ENCODE assay signal across 17 cellular contexts in the genomic region with DNA sequence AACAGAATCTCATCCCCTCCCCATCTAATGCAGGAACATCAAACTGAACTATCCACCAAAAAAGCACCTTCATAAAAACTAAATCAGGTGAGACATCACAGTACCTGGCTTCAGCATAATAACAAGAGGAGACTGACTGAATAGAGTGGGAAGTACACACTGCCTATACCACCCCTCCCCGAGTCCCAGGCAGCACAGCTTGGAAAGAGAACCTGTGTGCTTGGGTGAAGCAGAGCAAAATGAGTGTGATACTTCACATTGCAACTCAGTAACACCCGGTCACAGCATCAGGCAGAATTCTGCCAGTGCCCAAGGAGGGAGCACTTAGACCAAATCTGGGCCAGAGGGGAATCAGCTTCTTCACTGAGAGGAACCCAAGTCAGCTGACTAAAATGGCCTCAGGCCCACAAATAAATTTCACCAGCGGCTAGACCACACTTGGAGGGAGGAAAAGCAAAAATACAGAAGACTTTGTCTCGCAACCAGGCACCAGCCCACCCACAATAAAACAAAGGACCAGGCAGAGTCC.
A peak's percentile ranks its signal among the peaks of the same experiment; 100 is the strongest.
DNase-seq lines count a peak whose midpoint lies in the region; ATAC-seq and TF ChIP-seq lines count a peak whose summit lies in the region.
"Had no signal": no experiment of that assay in that cellular context is flagged by ENCODE, and none has a peak within 500 bp of the region (broad histone marks: within the 10 kb centered on the region; RNA-seq: fewer than 3 reads in every experiment).

No MANE protein-coding gene starts in this region.

- H3K36me3 Mint-ChIP-seq in GM23338 (ENCODE audit: low read depth): peaks cover 90% of the 10 kb centered on the region

- no peaks in the 10 kb centered on the region for H3K9me2 ChIP-seq in GM23338 (ENCODE audit: insufficient read depth)

- H3K79me2 ChIP-seq in GM23338 (replicated peaks; ENCODE audit: insufficient read depth) (peaks cover 22% of the 10 kb centered on the region), trophoblast cell (ENCODE audit: control insufficient read depth, insufficient read depth, low read length, poor library complexity) (peaks cover 3% of the 10 kb centered on the region)

- H3K4me3 Mint-ChIP-seq in GM23338: no peak overlapping the region
- H3K4me3 Mint-ChIP-seq: B cell; CD4-positive, alpha-beta T cell; CD8-positive, alpha-beta T cell had no signal

- peak overlapping the region; percentile 28 for H4K91ac ChIP-seq in trophoblast cell (ENCODE audit: low read depth, low read length)

- peaks cover 0 to 23% of the 10 kb centered on the region in 2 donors for H3K9me3 ChIP-seq in left lung
- H3K9me3 ChIP-seq in trophoblast cell (ENCODE audit: insufficient read depth, low read depth, low read length): peaks cover 3% of the 10 kb centered on the region
- H3K9me3 ChIP-seq in upper lobe of right lung: peaks cover 13% of the 10 kb centered on the region

- H3K4me1 ChIP-seq in GM23338 (ENCODE audit: insufficient read depth) (no peaks in the 10 kb centered on the region; the same call in 1 of the 2 replicates), left lung (no peaks in the 10 kb centered on the region), trophoblast cell (ENCODE audit: control insufficient read depth in 1 of 2, insufficient read depth in 2 of 2, low read length in 2 of 2) (peaks cover 7 to 9% of the 10 kb centered on the region in 2 experiments), upper lobe of right lung (no peaks in the 10 kb centered on the region)
- H3K4me1 ChIP-seq: A549; BLaER1 treated with 17β-estradiol and CSF1 and Interleukin-3, amounts not matched to agents 10 nM and 100 nM; Caco-2 had no signal

- peak overlapping the region; percentile 26 for H2BK12ac ChIP-seq in trophoblast cell (ENCODE audit: low read length)

- no peaks in the 10 kb centered on the region for H3K27me3 ChIP-seq in GM23338 (ENCODE audit: insufficient read depth)
- no peaks in the 10 kb centered on the region for H3K27me3 ChIP-seq in left lung
- no peaks in the 10 kb centered on the region for H3K27me3 ChIP-seq in trophoblast cell (ENCODE audit: insufficient read depth, low read length)
- no peaks in the 10 kb centered on the region for H3K27me3 ChIP-seq in upper lobe of right lung
- H3K27me3 ChIP-seq: BLaER1 treated with 17β-estradiol and CSF1 and Interleukin-3, amounts not matched to agents 10 nM and 100 nM had no signal

- H3K27me3 Mint-ChIP-seq in GM23338 (ENCODE audit: insufficient read depth, low read depth, poor library complexity): peaks cover 6% of the 10 kb centered on the region
- H3K27me3 Mint-ChIP-seq: B cell; CD4-positive, alpha-beta T cell had no signal

- H3K4ac ChIP-seq in trophoblast cell (ENCODE audit: low read depth, low read length): no peak overlapping the region

- H3K27ac Mint-ChIP-seq in GM23338: peak overlapping the region; percentile 74
- H3K27ac Mint-ChIP-seq: B cell; CD4-positive, alpha-beta T cell; CD8-positive, alpha-beta T cell had no signal

- no peaks in the 10 kb centered on the region for H3F3A ChIP-seq in GM23338 (replicated peaks; ENCODE audit: low read depth)

- H3K4me1 Mint-ChIP-seq in GM23338: peaks cover 14% of the 10 kb centered on the region; the same call in 2 of the 3 replicates
- H3K4me1 Mint-ChIP-seq: B cell had no signal

- TF ChIP-seq CTCF in GM23338 (conservative IDR thresholded peaks at IDR 0.05; ENCODE audit: low read depth in 2 of 2) (no peak), left lung (IDR thresholded peaks at IDR 0.05) (no peak), upper lobe of right lung (IDR thresholded peaks at IDR 0.05) (no peak), GM13976 (IDR thresholded peaks at IDR 0.05; ENCODE audit: borderline replicate concordance, control extremely low read depth, extremely low read depth, insufficient read depth, missing control alignments) (no peak)

- no peak overlapping the region for H3K9ac ChIP-seq in trophoblast cell (ENCODE audit: low read length)
- H3K9ac ChIP-seq: BLaER1 treated with 17β-estradiol and CSF1 and Interleukin-3, amounts not matched to agents 10 nM and 100 nM had no signal

- in situ Hi-C loops in GM13976 (cut with MboI; ENCODE audit: low sequenced_read_pairs, unreplicated experiment): no loop called here

- peaks cover 38% of the 10 kb centered on the region; the same call in 1 of the 2 replicates for H3K36me3 ChIP-seq in GM23338 (ENCODE audit: insufficient read depth)
- H3K36me3 ChIP-seq in left lung: peaks cover 0 to 99% of the 10 kb centered on the region in 2 donors
- H3K36me3 ChIP-seq in trophoblast cell (ENCODE audit: control insufficient read depth in 1 of 2, insufficient read depth in 2 of 2, low read length in 2 of 2): peaks cover 11 to 25% of the 10 kb centered on the region in 2 experiments
- H3K36me3 ChIP-seq in upper lobe of right lung: peaks cover 80% of the 10 kb centered on the region

- DNase-seq in GM23338 (ENCODE audit: low spot score) (no peak), left lung (no peak), trophoblast cell (no peak), upper lobe of right lung (no peak), GM13976 (ENCODE audit: low spot score) (no peak)
- DNase-seq: CD4-positive, alpha-beta T cell; CD8-positive, alpha-beta T cell; DMS79 treated with DMSO at 0.1 percent for 48 hours; GF-D8 had no signal

- H2AFZ ChIP-seq in GM23338 (no peak overlapping the region), trophoblast cell (ENCODE audit: insufficient read depth, low read length, poor library complexity) (no peak overlapping the region)

- ATAC-seq in GM23338: no peak
- ATAC-seq in left lung: peak; percentile 17
- peak; percentile 62 for ATAC-seq in upper lobe of right lung
- no peak for ATAC-seq in GM19395 (IDR thresholded peaks at IDR 0.05; ENCODE audit: unreplicated experiment)
- ATAC-seq in GM18520 (IDR thresholded peaks at IDR 0.05; ENCODE audit: unreplicated experiment): no peak
- ATAC-seq: CD8-positive, alpha-beta T cell had no signal

- no peaks in the 10 kb centered on the region for H4K20me1 ChIP-seq in GM23338 (replicated peaks; ENCODE audit: insufficient read depth)

- no peaks in the 10 kb centered on the region for H3K79me1 ChIP-seq in trophoblast cell (ENCODE audit: low read length)

- peak overlapping the region; percentile 23 for H4K8ac ChIP-seq in trophoblast cell (ENCODE audit: low read depth, low read length)

- H3K27ac ChIP-seq in GM23338 (ENCODE audit: low read depth): no peak overlapping the region
- no peak overlapping the region for H3K27ac ChIP-seq in left lung
- H3K27ac ChIP-seq in trophoblast cell (ENCODE audit: low read depth, low read length): no peak overlapping the region
- H3K27ac ChIP-seq in upper lobe of right lung: no peak overlapping the region
- H3K27ac ChIP-seq: 22Rv1; A549; BLaER1 treated with 17β-estradiol and CSF1 and Interleukin-3, amounts not matched to agents 10 nM and 100 nM; C4-2B had no signal

- peaks cover 34% of the 10 kb centered on the region for H3K9me3 Mint-ChIP-seq in GM23338

- no CpG with 5 or more reads among the region's 4 CpGs for WGBS in trophoblast cell (ENCODE audit: extremely low coverage, insufficient coverage, insufficient read length)

- peak overlapping the region; percentile 61 for H3K18ac ChIP-seq in trophoblast cell (ENCODE audit: low read length)

- intact Hi-C loops in left lung (cut with DNase I): no loop called here
- intact Hi-C loops in upper lobe of right lung (cut with DNase I): no loop called here

- H3K14ac ChIP-seq in trophoblast cell (ENCODE audit: low read length): peak overlapping the region; percentile 65

- H2AK5ac ChIP-seq in trophoblast cell (ENCODE audit: low read length): no peak overlapping the region

- peak overlapping the region; percentile 10 for H2BK5ac ChIP-seq in trophoblast cell (ENCODE audit: low read depth, low read length, poor library complexity)

- no peak overlapping the region for H3K4me2 ChIP-seq in GM23338
- no peak overlapping the region for H3K4me2 ChIP-seq in trophoblast cell (ENCODE audit: low read length)
- H3K4me2 ChIP-seq: A549; BLaER1 treated with 17β-estradiol and CSF1 and Interleukin-3, amounts not matched to agents 10 nM and 100 nM had no signal

- no peak overlapping the region for H2BK120ac ChIP-seq in trophoblast cell (ENCODE audit: insufficient read depth, low read length, poor library complexity)

- H3K4me3 ChIP-seq in GM23338 (no peak overlapping the region), left lung (no peak overlapping the region), trophoblast cell (ENCODE audit: low read depth, low read length) (no peak overlapping the region), upper lobe of right lung (no peak overlapping the region)
- H3K4me3 ChIP-seq: A549; BLaER1 treated with 17β-estradiol and CSF1 and Interleukin-3, amounts not matched to agents 10 nM and 100 nM had no signal

- no peak overlapping the region for H3K23ac ChIP-seq in trophoblast cell (ENCODE audit: low read length)

- H4K12ac ChIP-seq in trophoblast cell (ENCODE audit: low read depth, low read length): no peak overlapping the region

TF ChIP-seq in GM23338, 12 proteins besides CTCF, POLR2A, EP300 and RAD21 (continues in another document):
- TF ChIP-seq ZNF331 (CRISPR knock-in tag; IDR thresholded peaks at IDR 0.05; ENCODE audit: low read depth) (no peak), POLR2AphosphoS5 (IDR thresholded peaks at IDR 0.05; ENCODE audit: low read depth) (no peak), NANOG (IDR thresholded peaks at IDR 0.05; ENCODE audit: borderline replicate concordance) (no peak), CREB1 (CRISPR knock-in tag; IDR thresholded peaks at IDR 0.05; ENCODE audit: low read depth) (no peak), JUNB (IDR thresholded peaks at IDR 0.05; ENCODE audit: unreplicated experiment) (no peak)

Comparison
In these comparisons a context has a peak if more than half of its experiments do, and no peak if none do; other contexts are left out.
1. ATAC-seq: peak in left lung (single experiment) and upper lobe of right lung (single experiment); none in GM23338 (single experiment), GM19395 (single experiment) and GM18520 (single experiment).